ENCODE assay signal across 22 cellular contexts in genomic region chr2:237075749-237076599, GRCh38. TPM values are rescaled to one million over a fixed set of nuclear protein-coding genes. Genes with fewer than 3 reads are reported as not detected.
A peak's percentile ranks its signal among the peaks of the same experiment; 100 is the strongest.
DNase-seq lines count a peak whose midpoint lies in the region; ATAC-seq, FAIRE-seq and TF ChIP-seq lines count a peak whose summit lies in the region.
"Had no signal": no experiment of that assay in that cellular context is flagged by ENCODE, and none has a peak within 500 bp of the region (broad histone marks: within the 10 kb centered on the region; RNA-seq: fewer than 3 reads in every experiment).

No MANE protein-coding gene starts in this region.

- H3K4me1 Mint-ChIP-seq in astrocyte (ENCODE audit: low read depth, unreplicated experiment) (peaks cover 20% of the 10 kb centered on the region), glutamatergic neuron (ENCODE audit: low read depth, unreplicated experiment) (peaks cover 13% of the 10 kb centered on the region)
- H3K4me1 Mint-ChIP-seq: CD8-positive, alpha-beta memory T cell; immature natural killer cell; stimulated activated effector memory CD8-positive, alpha-beta T cell treated with anti-CD3 and anti-CD28 coated beads, Interleukin-12 subunit alpha, Interleukin-12 subunit beta, amount 100 ng/mL, for 72 hours had no signal

- H3K9me3 Mint-ChIP-seq in astrocyte (ENCODE audit: unreplicated experiment) (no peaks in the 10 kb centered on the region), glutamatergic neuron (ENCODE audit: unreplicated experiment) (peaks cover 6% of the 10 kb centered on the region)
- H3K9me3 Mint-ChIP-seq: activated T-helper 2 cell treated with anti-CD3 and anti-CD28 coated beads, Interferon-gamma antibody, Interleukin-2, Interleukin-4, amounts not matched to agents 10 μg/mL and 5 μg/mL and 100 μg/mL, durations not matched to agents 14 hours and 24 hours and 36 hours; CD8-positive, alpha-beta memory T cell; immature natural killer cell; stimulated activated effector memory CD8-positive, alpha-beta T cell treated with anti-CD3 and anti-CD28 coated beads, Interleukin-12 subunit alpha, Interleukin-12 subunit beta, amount 100 ng/mL, for 72 hours had no signal

- H3K9me1 ChIP-seq in IMR-90 (ENCODE audit: insufficient read depth, low read length), result peaks cover 31% of the 10 kb centered on the region

- H4K20me1 ChIP-seq in IMR-90 (ENCODE audit: insufficient read depth, low read length) (peaks cover 4% of the 10 kb centered on the region; the same call in 1 of the 2 replicates), astrocyte (ENCODE audit: insufficient read depth, low read length) (no peaks in the 10 kb centered on the region)

- H3K4me3 Mint-ChIP-seq in astrocyte (ENCODE audit: unreplicated experiment) (no peak overlapping the region), glutamatergic neuron (ENCODE audit: unreplicated experiment) (no peak overlapping the region)
- H3K4me3 Mint-ChIP-seq: CD8-positive, alpha-beta memory T cell; immature natural killer cell; stimulated activated effector memory CD8-positive, alpha-beta T cell treated with anti-CD3 and anti-CD28 coated beads, Interleukin-12 subunit alpha, Interleukin-12 subunit beta, amount 100 ng/mL, for 72 hours had no signal

- H4K91ac ChIP-seq in IMR-90 (ENCODE audit: insufficient read depth, low read depth, low read length), result no peak overlapping the region
- H4K91ac ChIP-seq in mesenchymal stem cell (ENCODE audit: low read length), result no peak overlapping the region

- no CpG with 5 or more reads among the region's 9 CpGs for WGBS in IMR-90 (ENCODE audit: extremely low coverage in 2 of 2, insufficient read length in 1 of 2), 2 experiments
- 74% methylated on average over 9 of the region's 9 CpGs for WGBS in mesenchymal stem cell

- BruUV-seq in IMR-90 (replicated peaks; lab: Mats Ljungman, UMichigan), result no TSS peak

- H3K4ac ChIP-seq in IMR-90 (ENCODE audit: low read depth, low read length), result 0 out of 2 replicates have a peak overlapping the region, but pooled peaks have one; percentile 4
- peak overlapping the region; percentile 20 to 40 for H3K4ac ChIP-seq in mesenchymal stem cell (ENCODE audit: low read depth in 1 of 2, low read length in 2 of 2)

- no peaks in the 10 kb centered on the region for H3K27me3 ChIP-seq in IMR-90 (ENCODE audit: control insufficient read depth, insufficient read depth, low read length)
- H3K27me3 ChIP-seq in astrocyte (ENCODE audit: insufficient read depth, low read length), result no peaks in the 10 kb centered on the region
- no peaks in the 10 kb centered on the region for H3K27me3 ChIP-seq in mesenchymal stem cell (ENCODE audit: control insufficient read depth in 1 of 2, insufficient read depth in 1 of 2, low read length in 2 of 2)
- H3K27me3 ChIP-seq in BE2C, result peaks cover 6% of the 10 kb centered on the region
- H3K27me3 ChIP-seq: SJSA1, uterus had no signal

- H3K27ac Mint-ChIP-seq in astrocyte (ENCODE audit: unreplicated experiment) (no peak overlapping the region), glutamatergic neuron (ENCODE audit: unreplicated experiment) (no peak overlapping the region)
- H3K27ac Mint-ChIP-seq: activated T-helper 2 cell treated with anti-CD3 and anti-CD28 coated beads, Interferon-gamma antibody, Interleukin-2, Interleukin-4, amounts not matched to agents 10 μg/mL and 5 μg/mL and 100 μg/mL, durations not matched to agents 14 hours and 24 hours and 36 hours; immature natural killer cell; stimulated activated effector memory CD8-positive, alpha-beta T cell treated with anti-CD3 and anti-CD28 coated beads, Interleukin-12 subunit alpha, Interleukin-12 subunit beta, amount 100 ng/mL, for 72 hours had no signal

- peak; percentile 6; the same call in 1 of the 2 replicates for ATAC-seq in IMR-90 (ENCODE audit: low read depth)
- no peak for ATAC-seq in sciatic nerve
- ATAC-seq: stimulated activated effector memory CD8-positive, alpha-beta T cell treated with anti-CD3 and anti-CD28 coated beads, Interleukin-12 subunit alpha, Interleukin-12 subunit beta, amount 100 ng/mL, for 72 hours had no signal

- no peak for FAIRE-seq in astrocyte (lab: Jason Lieb, UNC)
- FAIRE-seq: HTR-8/SVneo, TTC549 had no signal

- POLR2A ChIA-PET in IMR-90 (lab: Charles Lee; ENCODE audit: unreplicated experiment), result no interaction called here

- no peak overlapping the region for H3K56ac ChIP-seq in IMR-90 (ENCODE audit: extremely low read depth, insufficient read depth, low read length)

- peak overlapping the region; percentile 33 for H2AK9ac ChIP-seq in IMR-90 (replicated peaks; ENCODE audit: low read depth, low read length, poor library complexity)

- H3K4me1 ChIP-seq in IMR-90 (ENCODE audit: control insufficient read depth, insufficient read depth, low read length) (peaks cover 20% of the 10 kb centered on the region), astrocyte (ENCODE audit: insufficient read depth, low read length) (peaks cover 18% of the 10 kb centered on the region), mesenchymal stem cell (ENCODE audit: control insufficient read depth, insufficient read depth, low read depth, low read length) (peaks cover 9% of the 10 kb centered on the region), BE2C (no peaks in the 10 kb centered on the region)
- H3K4me1 ChIP-seq: HAP-1, uterus had no signal

- no peak for TF ChIP-seq POLR2A in IMR-90 (IDR thresholded peaks at IDR 0.05; ENCODE audit: low read depth, low read length)

- H4K5ac ChIP-seq in IMR-90 (ENCODE audit: low read depth, low read length), result no peak overlapping the region

- H3K9me3 ChIP-seq in IMR-90 (ENCODE audit: control insufficient read depth, insufficient read depth, low read length) (no peaks in the 10 kb centered on the region), astrocyte (ENCODE audit: insufficient read depth, low read depth, low read length) (no peaks in the 10 kb centered on the region), mesenchymal stem cell (ENCODE audit: control insufficient read depth, low read length) (peaks cover 1% of the 10 kb centered on the region), BE2C (no peaks in the 10 kb centered on the region; the same call in 1 of the 2 replicates)
- H3K9me3 ChIP-seq: HAP-1, SJSA1, uterus had no signal

- H2AK5ac ChIP-seq in IMR-90 (ENCODE audit: low read depth, low read length) (0 out of 2 replicates have a peak overlapping the region, but pooled peaks have one; percentile 49), mesenchymal stem cell (ENCODE audit: low read length, severe bottlenecking) (no peak overlapping the region)

- H3K27ac ChIP-seq in IMR-90 (ENCODE audit: insufficient read depth, low read length), result no peak overlapping the region
- H3K27ac ChIP-seq in astrocyte (ENCODE audit: low read depth, low read length), result no peak overlapping the region
- H3K27ac ChIP-seq in mesenchymal stem cell (ENCODE audit: low read length, poor library complexity, severe bottlenecking), result no peak overlapping the region
- H3K27ac ChIP-seq: epithelial cell of prostate, SJSA1, skin epidermis, uterus had no signal

- H3K14ac ChIP-seq in IMR-90 (replicated peaks; ENCODE audit: low read depth, low read length), result no peak overlapping the region
- no peak overlapping the region for H3K14ac ChIP-seq in mesenchymal stem cell (ENCODE audit: low read length in 2 of 2)

- H2AFZ ChIP-seq in IMR-90 (replicated peaks; ENCODE audit: low read length, poor library complexity) (peak overlapping the region; percentile 40), astrocyte (ENCODE audit: low read depth, low read length) (peak overlapping the region; percentile 18), mesenchymal stem cell (ENCODE audit: low read depth, low read length) (no peak overlapping the region)

- CTCF ChIA-PET in IMR-90 (lab: Yijun Ruan, JAX), result interaction anchor here (1.1 to 1.7 kb wide), 2 partner anchors 10 kb away, joined by 3 to 6 read pairs; partner anchors contain the start of gene COPS8

- no peak overlapping the region for H3K4me2 ChIP-seq in IMR-90 (ENCODE audit: low read depth, low read length)
- no peak overlapping the region for H3K4me2 ChIP-seq in astrocyte (ENCODE audit: low read length)
- H3K4me2 ChIP-seq in mesenchymal stem cell (ENCODE audit: low read length, poor library complexity, severe bottlenecking), result no peak overlapping the region

- H2BK5ac ChIP-seq in IMR-90 (ENCODE audit: low read depth, low read length, poor library complexity, severe bottlenecking) (no peak overlapping the region), mesenchymal stem cell (ENCODE audit: low read depth, low read length, poor library complexity, severe bottlenecking) (no peak overlapping the region)

- intact Hi-C loops in IMR-90 (cut with micrococcal nuclease) (loop anchor here (10.0 kb wide), 1 partner anchor 1301 kb away; no protein-coding TSS in a partner anchor), sciatic nerve (cut with DNase I) (no loop called here)

- TF ChIP-seq CTCF in IMR-90 (conservative IDR thresholded peaks at IDR 0.05; ENCODE audit: low read depth, low read length) (no peak), astrocyte (IDR thresholded peaks at IDR 0.05; ENCODE audit: insufficient read depth, low read depth, low read length) (no peak), glutamatergic neuron (IDR thresholded peaks at IDR 0.05; ENCODE audit: partially characterized antibody, unreplicated experiment) (no peak), BE2C (IDR thresholded peaks at IDR 0.05; ENCODE audit: low read depth, low read length) (no peak)

- dilution Hi-C loops in IMR-90 (cut with HindIII; ENCODE audit: low sequenced_read_pairs, unreplicated experiment), result no loop called here

- peak overlapping the region; percentile 14; the same call in 1 of the 2 replicates for H2BK120ac ChIP-seq in IMR-90 (ENCODE audit: low read depth, low read length)
- no peak overlapping the region for H2BK120ac ChIP-seq in mesenchymal stem cell (ENCODE audit: low read depth, low read length)

- no peaks in the 10 kb centered on the region for H3K79me2 ChIP-seq in astrocyte (ENCODE audit: insufficient read depth, low read length)

- H3K4me3 ChIP-seq in IMR-90 (ENCODE audit: insufficient read depth, low read depth, low read length), result no peak overlapping the region
- H3K4me3 ChIP-seq in astrocyte (ENCODE audit: insufficient read depth, low read depth, low read length), result no peak overlapping the region
- no peak overlapping the region for H3K4me3 ChIP-seq in mesenchymal stem cell (ENCODE audit: insufficient read depth in 1 of 2, low read depth in 1 of 2, low read length in 2 of 2)
- H3K4me3 ChIP-seq in BE2C (ENCODE audit: low read depth, low read length), result no peak overlapping the region
- H3K4me3 ChIP-seq: HAP-1, SJSA1, skin epidermis, uterus had no signal

- H2BK20ac ChIP-seq in IMR-90 (ENCODE audit: low read depth, low read length), result no peak overlapping the region

- H3K79me1 ChIP-seq in IMR-90 (ENCODE audit: low read depth in 1 of 2, low read length in 2 of 2) (peaks cover 0 to 9% of the 10 kb centered on the region in 2 experiments; a peak in 2 of 4 replicates), mesenchymal stem cell (replicated peaks; ENCODE audit: low read length, poor library complexity, severe bottlenecking) (no peaks in the 10 kb centered on the region)

- H3K27me3 Mint-ChIP-seq in astrocyte (ENCODE audit: low read depth, unreplicated experiment) (no peaks in the 10 kb centered on the region), glutamatergic neuron (ENCODE audit: unreplicated experiment) (peaks cover 2% of the 10 kb centered on the region)

- H3K18ac ChIP-seq in IMR-90 (ENCODE audit: low read depth, low read length) (no peak overlapping the region), mesenchymal stem cell (ENCODE audit: low read depth in 1 of 2, low read length in 2 of 2) (peak overlapping the region; percentile 25 to 52)

- no peak for TF ChIP-seq RAD21 in IMR-90 (IDR thresholded peaks at IDR 0.05; ENCODE audit: low read length)

- no peak overlapping the region for H2BK15ac ChIP-seq in IMR-90 (ENCODE audit: low read depth, low read length)
- H2BK15ac ChIP-seq in mesenchymal stem cell (ENCODE audit: low read depth, poor library complexity, severe bottlenecking), result peak overlapping the region; percentile 65

- no peak overlapping the region for H3K23ac ChIP-seq in IMR-90 (ENCODE audit: low read depth, low read length)
- no peak overlapping the region for H3K23ac ChIP-seq in mesenchymal stem cell (ENCODE audit: low read length in 2 of 2)

- H3K36me3 Mint-ChIP-seq in astrocyte (ENCODE audit: low read depth, unreplicated experiment) (peaks cover 4% of the 10 kb centered on the region), glutamatergic neuron (ENCODE audit: unreplicated experiment) (no peaks in the 10 kb centered on the region)
- H3K36me3 Mint-ChIP-seq: immature natural killer cell; stimulated activated effector memory CD8-positive, alpha-beta T cell treated with anti-CD3 and anti-CD28 coated beads, Interleukin-12 subunit alpha, Interleukin-12 subunit beta, amount 100 ng/mL, for 72 hours had no signal

- 0 out of 4 replicates have a peak overlapping the region, but pooled peaks of 1 of the 2 experiments have one; percentile 27 for H4K8ac ChIP-seq in IMR-90 (ENCODE audit: low read depth in 2 of 2, low read length in 2 of 2)
- peak overlapping the region; percentile 76 for H4K8ac ChIP-seq in mesenchymal stem cell (ENCODE audit: low read length)

- H3K9ac ChIP-seq in IMR-90 (ENCODE audit: low read depth, low read length), result no peak overlapping the region
- no peak overlapping the region for H3K9ac ChIP-seq in astrocyte (ENCODE audit: low read length)
- H3K9ac ChIP-seq in mesenchymal stem cell (ENCODE audit: low read length), result no peak overlapping the region

- H3K36me3 ChIP-seq in IMR-90 (ENCODE audit: control insufficient read depth, insufficient read depth, low read length) (no peaks in the 10 kb centered on the region), astrocyte (ENCODE audit: insufficient read depth, low read length) (no peaks in the 10 kb centered on the region), mesenchymal stem cell (ENCODE audit: control insufficient read depth in 1 of 2, insufficient read depth in 2 of 2, low read depth in 1 of 2, low read length in 2 of 2) (no peaks in the 10 kb centered on the region), BE2C (no peaks in the 10 kb centered on the region)
- H3K36me3 ChIP-seq: HAP-1, SJSA1, uterus had no signal

- in situ Hi-C loops in Caki2 (cut with HindIII; ENCODE audit: low pct_unique_long_range_greater_than_20kb, low sequenced_read_pairs) (no loop called here), IMR-90 (cut with MboI; ENCODE audit: low sequenced_read_pairs) (loop anchor here (25.0 kb wide), 1 partner anchor 1439 kb away; no protein-coding TSS in a partner anchor)

- DNase-seq in Caki2 (ENCODE audit: low read depth) (peak; percentile 70), IMR-90 (peak; percentile 4), astrocyte (ENCODE audit: low read depth) (no peak), mesenchymal stem cell (no peak), glutamatergic neuron (no peak), middle frontal gyrus (ENCODE audit: extremely low spot score, low spot score) (no peak), BE2C (no peak), sciatic nerve (ENCODE audit: low spot score) (no peak)
- DNase-seq: activated CD4-positive, alpha-beta T cell treated with anti-CD3 and anti-CD28 coated beads, Interleukin-2, amount 50 U/mL, for 4 hours; amygdala; CD8-positive, alpha-beta memory T cell; immature natural killer cell; occipital lobe; uterus had no signal

- peak overlapping the region; percentile 18 to 45 for H2BK12ac ChIP-seq in mesenchymal stem cell (ENCODE audit: low read length in 2 of 2)

RNA-seq across cellular contexts. Expression of gene COPS8, which starts 9.7 kb away (rescaled TPM):
- 70.8 and 99.6 TPM in 2 replicates for total RNA-seq in Caki2 (2014; rRNA removed; shearing (Covaris generic); ENCODE audit: low replicate concordance)
- total RNA-seq in IMR-90 (2012; rRNA removed) (47.0 and 61.4 TPM in 2 replicates), astrocyte (76.1 and 88.3 TPM in 2 replicates), glutamatergic neuron (ENCODE audit: unreplicated experiment) (55.8 TPM), sciatic nerve (51.4 TPM)
- polyA plus RNA-seq in IMR-90 (2012; rRNA removed), result 58.5 and 64.9 TPM in 2 replicates
- polyA plus RNA-seq in IMR-90 (2012; cell fraction: cytosol; rRNA removed), result 24.6 and 26.5 TPM in 2 replicates
- polyA plus RNA-seq in IMR-90 (2012; cell fraction: nucleus; rRNA removed; ENCODE audit: low replicate concordance), result 5.9 and 48.0 TPM in 2 replicates
- polyA plus RNA-seq in mesenchymal stem cell (2013, experiment 1 of 2), result 45.9 TPM
- polyA plus RNA-seq in mesenchymal stem cell (2013, experiment 2 of 2), result 46.7 TPM
- 172 TPM for polyA plus RNA-seq in BE2C (2012; ENCODE audit: insufficient read depth, insufficient read length, low read depth)

Comparison
In these comparisons a context has a peak if more than half of its experiments do, and no peak if none do; other contexts are left out.
1. DNase-seq: peak in Caki2 (single experiment) and IMR-90 (single experiment); none in astrocyte (single experiment), mesenchymal stem cell (single experiment), glutamatergic neuron (single experiment), middle frontal gyrus (single experiment), BE2C (single experiment) and sciatic nerve (single experiment).